ENCODE assay signal across 24 cellular contexts in the genomic region with DNA sequence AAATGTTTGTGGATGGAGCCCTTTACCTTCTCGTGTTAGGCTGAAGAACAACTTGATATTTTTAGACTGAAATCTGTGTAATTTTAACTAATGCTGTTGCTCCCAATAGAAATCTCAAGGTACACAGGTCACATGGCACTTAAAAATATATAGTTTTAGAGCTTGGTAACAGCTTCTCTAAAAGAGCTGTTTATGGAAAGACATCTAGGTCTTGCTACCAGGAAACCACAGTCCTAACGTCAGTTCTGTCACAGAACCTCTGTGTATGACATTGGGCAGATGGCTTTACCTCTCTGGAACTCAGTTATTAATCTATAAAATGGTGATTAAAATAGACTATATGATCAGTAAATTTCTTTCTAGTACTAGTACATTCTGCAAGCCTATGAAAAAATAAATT. TPM values are rescaled to one million over a fixed set of nuclear protein-coding genes. Genes with fewer than 3 reads are reported as not detected.
DNase-seq lines count a peak whose midpoint lies in the region; ATAC-seq, FAIRE-seq and TF ChIP-seq lines count a peak whose summit lies in the region.
"Had no signal": no experiment of that assay in that cellular context is flagged by ENCODE, and none has a peak within 500 bp of the region (broad histone marks: within the 10 kb centered on the region; RNA-seq: fewer than 3 reads in every experiment).

No MANE protein-coding gene starts in this region.

- no peaks in the 10 kb centered on the region for H3K9me3 ChIP-seq in PC-3 (ENCODE audit: low read length)
- H3K9me3 ChIP-seq: gastrocnemius medialis had no signal

- no peaks in the 10 kb centered on the region for H3K79me2 ChIP-seq in PC-3 (ENCODE audit: low read length)

- no peak for TF ChIP-seq POLR2A in GM12892 (IDR thresholded peaks at IDR 0.05; ENCODE audit: low read depth, low read length)

- H3K9ac ChIP-seq in PC-3 (ENCODE audit: low read length): no peak overlapping the region

- no peak overlapping the region for H3K4me3 ChIP-seq in PC-3 (ENCODE audit: low read length)
- H3K4me3 ChIP-seq: gastrocnemius medialis had no signal

- H3F3A ChIP-seq in PC-3 (ENCODE audit: low read length, unreplicated experiment): no peaks in the 10 kb centered on the region

- no peaks in the 10 kb centered on the region for H3K9me2 ChIP-seq in PC-3 (replicated peaks; ENCODE audit: low read length)

- CTCF ChIA-PET in PC-3 (lab: Charles Lee): no interaction called here

- FAIRE-seq in GM12892 (lab: Jason Lieb, UNC): no peak
- FAIRE-seq: H1 had no signal

- no peaks in the 10 kb centered on the region for H4K20me1 ChIP-seq in PC-3 (ENCODE audit: low read length)

- DNase-seq in MV-4-11 (lab: John Stamatoyannopoulos, UW) (peak; percentile 39), PC-3 (no peak), GM12892 (ENCODE audit: insufficient read length) (no peak), DMS 273 treated with DMSO at 0.1 percent for 48 hours (lab: John Stamatoyannopoulos, UW) (no peak)
- DNase-seq: activated T-cell treated with anti-CD3 and anti-CD28 coated beads, Interleukin-2, amount 50 U/mL, for 72 hours; effector CD4-positive, alpha-beta T cell; EL; gastrocnemius medialis; kidney glomerular epithelial cell; natural killer cell; NCI-H1048; NCI-H2081 treated with DMSO at 0.1 percent for 48 hours; posterior cingulate gyrus; stimulated activated naive CD4-positive, alpha-beta T cell treated with Interleukin-2 at 50 U/mL for 16 hours; trophoblast cell had no signal

- no peak for TF ChIP-seq CTCF in PC-3 (conservative IDR thresholded peaks at IDR 0.05; ENCODE audit: low read depth, low read length)

- intact Hi-C loops in PC-3 (cut with micrococcal nuclease): no loop called here

- no peaks in the 10 kb centered on the region for H3K36me3 ChIP-seq in PC-3 (ENCODE audit: low read depth, low read length)
- H3K36me3 ChIP-seq: gastrocnemius medialis had no signal

- POLR2A ChIA-PET in PC-3 (lab: Charles Lee; ENCODE audit: unreplicated experiment): no interaction called here

- H3K27me3 ChIP-seq in PC-3 (ENCODE audit: low read length): peaks cover 11% of the 10 kb centered on the region
- H3K27me3 ChIP-seq: gastrocnemius medialis had no signal

- no peak overlapping the region for H3K4me2 ChIP-seq in PC-3 (ENCODE audit: low read length)

- BruUV-seq in PC-3 (replicated peaks; lab: Mats Ljungman, UMichigan): no TSS peak

- no peak overlapping the region for H3K27ac ChIP-seq in PC-3 (ENCODE audit: low read length)
- H3K27ac ChIP-seq: gastrocnemius medialis, RWPE1 had no signal

- H3K4me1 ChIP-seq in PC-3 (ENCODE audit: insufficient read depth, low read length): no peaks in the 10 kb centered on the region

- ATAC-seq in GM18868 (IDR thresholded peaks at IDR 0.05; ENCODE audit: unreplicated experiment) (peak; percentile 35), GM21717 (IDR thresholded peaks at IDR 0.05; ENCODE audit: unreplicated experiment) (peak; percentile 37), HG03135 (IDR thresholded peaks at IDR 0.05; ENCODE audit: unreplicated experiment) (peak; percentile 41), PC-3 (no peak), HG02973 (IDR thresholded peaks at IDR 0.05; ENCODE audit: unreplicated experiment) (no peak)
- ATAC-seq: activated CD4-positive, CD25-positive, alpha-beta regulatory T cell treated with anti-CD3 and anti-CD28 coated beads, Interleukin-2, amount 50 U/mL, for 24 hours; activated T-cell treated with anti-CD3 and anti-CD28 coated beads, Interleukin-2, amount 50 U/mL, for 72 hours; esophagus mucosa; gastrocnemius medialis; natural killer cell; SK-N-SH treated with all-trans-retinoic acid at 6 μM for 48 hours had no signal

- no peak overlapping the region for H2AFZ ChIP-seq in PC-3 (ENCODE audit: low read length)

RNA-seq across cellular contexts. Expression of a gene that starts 35.4 kb away (rescaled TPM):
- total RNA-seq in PC-3 (2014; rRNA removed): 26.1 and 29.8 TPM in 2 replicates
- 72.2 TPM for polyA plus RNA-seq in GM12892 (2012; ENCODE audit: missing spikeins)

Comparison
In these comparisons a context has a peak if more than half of its experiments do, and no peak if none do; other contexts are left out.
1. ATAC-seq: peak in GM18868 (single experiment), GM21717 (single experiment) and HG03135 (single experiment); none in PC-3 (single experiment) and HG02973 (single experiment).